Comparison of ENCODE assay signal across 8 cellular contexts in the genomic region with DNA sequence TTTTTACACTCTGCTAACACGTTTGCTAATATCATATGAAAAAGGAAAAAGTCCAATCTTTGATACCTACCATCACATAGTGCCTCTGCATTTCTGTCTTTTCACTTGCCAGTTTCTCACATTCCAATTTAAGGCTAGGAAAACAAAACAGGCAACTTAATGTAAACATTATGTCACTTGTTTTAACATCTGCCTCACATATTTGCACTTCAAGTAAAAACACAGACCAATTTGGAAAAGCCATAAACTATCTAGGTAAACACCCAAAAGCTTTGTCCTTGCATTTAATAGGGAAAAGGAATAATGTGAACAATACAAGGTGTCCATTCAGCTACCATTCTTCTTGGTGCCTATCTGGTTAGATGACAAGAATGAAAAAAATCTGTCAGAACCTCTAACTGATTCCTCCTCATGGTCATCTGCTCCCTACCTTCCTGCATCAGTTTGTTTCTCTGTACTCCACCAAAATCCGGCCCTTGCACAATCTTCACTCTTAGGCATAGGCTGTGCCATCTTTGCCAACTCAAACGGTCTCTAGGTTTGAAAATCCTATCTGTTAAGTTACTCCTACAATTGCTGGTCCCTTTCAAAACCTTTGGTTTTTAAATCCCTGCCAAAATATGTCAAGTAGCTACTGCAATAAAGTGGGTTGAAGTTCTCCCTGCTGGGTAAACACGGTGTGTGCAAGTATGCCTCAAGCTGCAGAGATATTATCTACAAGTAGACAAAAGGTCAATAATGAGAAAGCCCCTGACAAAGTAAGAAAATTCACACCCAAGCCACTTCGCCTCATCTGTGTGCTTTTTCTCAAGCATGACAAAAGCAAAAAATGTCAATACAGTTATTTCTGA. TPM values are rescaled to one million over a fixed set of nuclear protein-coding genes. Genes with fewer than 3 reads are reported as not detected.
DNase-seq lines count a peak whose midpoint lies in the region; ATAC-seq and TF ChIP-seq lines count a peak whose summit lies in the region.

No MANE protein-coding gene starts in this region.

- H3K9me3 ChIP-seq in AG04450 (ENCODE audit: control insufficient read depth, insufficient read depth, low read length) (no peaks in the 10 kb centered on the region; the same call in 1 of the 2 replicates), HUES64 (ENCODE audit: insufficient read depth, low read depth, low read length) (no peaks in the 10 kb centered on the region), mucosa of rectum (ENCODE audit: control insufficient read depth in 2 of 2, low read length in 2 of 2) (no peaks in the 10 kb centered on the region)

- TF ChIP-seq CTCF in AG04450 (IDR thresholded peaks at IDR 0.05; ENCODE audit: low read depth, low read length) = peak; percentile 36

- 57% methylated on average over 5 of the region's 5 CpGs for WGBS in HUES64

- peaks cover 55% of the 10 kb centered on the region for H3K36me3 ChIP-seq in HUES64 (ENCODE audit: insufficient read depth, low read length)
- H3K36me3 ChIP-seq in mucosa of rectum (ENCODE audit: control insufficient read depth in 2 of 2, insufficient read depth in 2 of 2, low read length in 2 of 2) = peaks cover 6 to 18% of the 10 kb centered on the region in 2 donors

- no peak overlapping the region for H3K27ac ChIP-seq in AG04450 (ENCODE audit: low read depth, low read length)
- no peak overlapping the region for H3K27ac ChIP-seq in HUES64 (ENCODE audit: low read depth, low read length)
- peak overlapping the region; percentile 62 for H3K27ac ChIP-seq in caudate nucleus (ENCODE audit: low read depth, low read length)
- peak overlapping the region in 1 of 2 donors; percentile 87 for H3K27ac ChIP-seq in mucosa of rectum (ENCODE audit: low read depth in 2 of 2, low read length in 2 of 2)

- POLR2A ChIA-PET in AG04450 (lab: Yijun Ruan, JAX) = interaction anchor here (0.5 to 1.1 kb wide), 2 partner anchors 154 to 157 kb away, joined by 3 to 4 read pairs; no protein-coding TSS in a partner anchor

- ATAC-seq in HG03432 (IDR thresholded peaks at IDR 0.05; ENCODE audit: unreplicated experiment) = no peak
- no peak for ATAC-seq in GM21367 (IDR thresholded peaks at IDR 0.05; ENCODE audit: unreplicated experiment)
- ATAC-seq in GM19324 (IDR thresholded peaks at IDR 0.05; ENCODE audit: low FRiP score, unreplicated experiment) = no peak

- DNase-seq in AG04450 (ENCODE audit: low read depth, low spot score) (no peak), caudate nucleus (lab: John Stamatoyannopoulos, UW) (no peak), CD1c-positive myeloid dendritic cell (ENCODE audit: extremely low spot score) (no peak)

- H3K27me3 ChIP-seq in AG04450 (ENCODE audit: control insufficient read depth, insufficient read depth, low read length) (no peaks in the 10 kb centered on the region), HUES64 (ENCODE audit: insufficient read depth, low read length) (peaks cover 6% of the 10 kb centered on the region), mucosa of rectum (ENCODE audit: control insufficient read depth in 2 of 2, insufficient read depth in 2 of 2, low read length in 2 of 2) (peaks cover 0 to 3% of the 10 kb centered on the region in 2 donors)

- H3K4me3 ChIP-seq in AG04450 (ENCODE audit: low read depth, low read length) (peak overlapping the region; percentile 86), HUES64 (ENCODE audit: low read length) (peak overlapping the region; percentile 78), mucosa of rectum (ENCODE audit: low read length in 2 of 2) (peak overlapping the region; percentile 0 to 78)

- no peak overlapping the region; the same call in 1 of the 2 replicates for H3K9ac ChIP-seq in HUES64 (ENCODE audit: low read depth, low read length)
- H3K9ac ChIP-seq in mucosa of rectum (ENCODE audit: low read depth in 1 of 2, low read length in 2 of 2) = no peak overlapping the region

- CTCF ChIA-PET in AG04450 (lab: Charles Lee) = interaction anchor here (0.6 to 2.2 kb wide), 7 partner anchors 146 to 1510 kb away, joined by 3 to 15 read pairs (median 4); no protein-coding TSS in a partner anchor

- H3K4me1 ChIP-seq in HUES64 (ENCODE audit: insufficient read depth, low read length) = peaks cover 46% of the 10 kb centered on the region
- H3K4me1 ChIP-seq in mucosa of rectum (ENCODE audit: control insufficient read depth in 2 of 2, insufficient read depth in 2 of 2, low read length in 2 of 2) = peaks cover 23 to 32% of the 10 kb centered on the region in 2 donors

RNA-seq across cellular contexts. Expression of a gene that starts 3.4 kb away (rescaled TPM):
- polyA plus RNA-seq in AG04450 (2011; rRNA removed) = 42.8 and 44.0 TPM in 2 replicates
- polyA minus RNA-seq in AG04450 (2011; rRNA and poly(A)+ RNA removed) = 47.7 and 60.4 TPM in 2 replicates
- 62.3 TPM for polyA plus RNA-seq in HUES64 (2013, experiment 1 of 2)
- 63.8 TPM for polyA plus RNA-seq in HUES64 (2013, experiment 2 of 2)
